ENCODE assay signal across 1 cellular context in the genomic region with DNA sequence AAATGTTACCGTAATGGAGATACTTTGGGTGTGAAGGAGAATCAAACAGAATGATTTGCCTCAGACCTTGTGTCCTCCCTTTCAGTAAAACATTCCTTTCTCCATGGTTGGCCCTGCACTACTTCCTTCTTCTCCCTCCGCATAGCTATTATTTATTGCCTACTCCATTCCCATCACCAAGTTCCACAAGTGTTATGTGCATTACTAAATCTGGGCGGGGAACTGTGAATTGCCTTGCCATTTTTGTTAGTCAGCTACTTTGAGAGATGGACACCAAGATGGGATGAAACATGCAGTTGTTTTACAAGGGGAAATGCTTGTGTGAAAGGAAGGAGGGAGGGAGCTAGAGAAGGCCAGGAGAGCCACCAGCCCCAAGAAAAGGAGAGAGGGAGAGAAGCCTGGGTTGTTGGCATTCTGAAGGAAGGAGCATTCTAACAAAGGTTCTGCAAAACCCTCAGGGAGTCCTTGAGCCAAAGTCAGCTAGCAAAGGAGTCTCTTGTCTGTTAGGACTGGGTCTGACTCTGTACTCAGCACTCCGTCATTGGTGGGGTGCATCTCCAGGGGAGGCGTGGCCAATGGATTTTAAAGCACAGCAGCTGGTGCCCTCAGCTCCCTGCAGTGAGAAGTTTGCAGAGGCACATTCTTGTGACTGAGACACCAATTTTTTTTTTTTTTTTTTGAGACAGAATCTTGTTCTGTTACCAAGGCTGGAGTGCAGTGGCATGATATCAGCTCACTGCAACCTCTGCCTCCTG.
TF ChIP-seq lines count a peak whose summit lies in the region.

No MANE protein-coding gene starts in this region.

TF ChIP-seq in H1, 55 proteins besides CTCF, POLR2A, EP300 and RAD21:
- no peak for TF ChIP-seq CHD1 (IDR thresholded peaks at IDR 0.05; ENCODE audit: low read depth, low read length)
- TF ChIP-seq RBBP5 (IDR thresholded peaks at IDR 0.05; ENCODE audit: borderline replicate concordance, low read depth, low read length) = no peak
